1 cellular context compared by ENCODE assay signal in the genomic region with DNA sequence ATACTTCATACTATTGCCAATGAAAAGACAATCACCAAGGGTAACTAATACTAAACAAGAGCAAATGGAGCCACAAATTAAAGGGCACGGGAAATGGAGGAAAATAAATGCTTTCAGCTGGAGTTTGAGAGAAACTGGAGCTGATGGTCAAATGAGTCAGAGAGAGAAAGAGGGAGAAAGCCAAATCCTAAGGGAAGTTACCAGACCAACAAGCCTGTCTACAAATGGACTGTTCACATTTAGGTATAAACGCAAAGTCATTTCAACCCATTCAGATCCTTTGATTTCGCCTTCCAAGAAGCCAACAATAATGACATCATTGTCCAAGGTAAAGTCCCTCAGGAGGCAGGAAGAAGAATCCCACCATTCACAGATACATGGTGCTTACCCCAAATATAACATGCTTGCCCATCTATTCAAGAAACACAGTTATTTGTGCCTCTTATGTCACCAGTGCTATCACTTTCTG.
TF ChIP-seq lines count a peak whose summit lies in the region.

No MANE protein-coding gene starts in this region.

TF ChIP-seq in H1, 55 proteins besides CTCF, POLR2A, EP300 and RAD21:
- no peak for TF ChIP-seq SIRT6 (IDR thresholded peaks at IDR 0.05; ENCODE audit: low read length)
- TF ChIP-seq YY1 (IDR thresholded peaks at IDR 0.05; ENCODE audit: low read depth, low read length) = no peak
- TF ChIP-seq, protein P1, sequence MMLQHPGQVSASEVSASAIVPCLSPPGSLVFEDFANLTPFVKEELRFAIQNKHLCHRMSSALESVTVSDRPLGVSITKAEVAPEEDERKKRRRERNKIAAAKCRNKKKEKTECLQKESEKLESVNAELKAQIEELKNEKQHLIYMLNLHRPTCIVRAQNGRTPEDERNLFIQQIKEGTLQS (IDR thresholded peaks at IDR 0.05; ENCODE audit: insufficient read depth, low read depth, low read length) = no peak
- TF ChIP-seq TBP (IDR thresholded peaks at IDR 0.05; ENCODE audit: low read depth, low read length) = no peak
- no peak for TF ChIP-seq BCL11A (IDR thresholded peaks at IDR 0.05; ENCODE audit: low read depth in 2 of 2, low read length in 2 of 2)
- TF ChIP-seq SP1 (IDR thresholded peaks at IDR 0.05; ENCODE audit: low read depth, low read length) = no peak
